In genomic region chr16:68022728-68023537, GRCh38 we compare ENCODE assay signal across 1 cellular context.
A peak's percentile ranks its signal among the peaks of the same experiment; 100 is the strongest.
TF ChIP-seq lines count a peak whose summit lies in the region.

TSS of gene DDX28 (minus strand) at chr16:68023232. CDS start at chr16:68023202, 30 bp downstream.
TSS of gene DUS2 (plus strand) at chr16:68023284. CDS start at chr16:68038024, 14,740 bp downstream.

TF ChIP-seq in K562, 482 proteins besides CTCF, POLR2A, EP300 and RAD21 (continued from another document):
- peak; percentile 72; the same call in 1 of the 2 replicates for TF ChIP-seq HMGXB4 (CRISPR knock-in tag; IDR thresholded peaks at IDR 0.05)
- peak; percentile 99 for TF ChIP-seq SIN3B (IDR thresholded peaks at IDR 0.05; ENCODE audit: low read depth)
- TF ChIP-seq ZNF407 (IDR thresholded peaks at IDR 0.05; ENCODE audit: low read depth), result peak; percentile 99
- TF ChIP-seq ZC3H11A (IDR thresholded peaks at IDR 0.05; ENCODE audit: low read depth, low read length), result no peak
- TF ChIP-seq PRPF4 (IDR thresholded peaks at IDR 0.05; ENCODE audit: insufficient read depth, low read depth, low read length, poor library complexity, severe bottlenecking), result no peak
- no peak for TF ChIP-seq XRCC3 (IDR thresholded peaks at IDR 0.05)
TF ChIP-seq in K562: peak in this region for 141.
